In genomic region chr20:8127553-8128255, GRCh38 we compare ENCODE assay signal across 1 cellular context.
TF ChIP-seq lines count a peak whose summit lies in the region.

No MANE protein-coding gene starts in this region.

TF ChIP-seq in GM12878, 131 proteins besides CTCF, POLR2A, EP300 and RAD21 (continued from another document and continues in another):
- TF ChIP-seq PAX5 (IDR thresholded peaks at IDR 0.05; ENCODE audit: borderline replicate concordance, low read depth, low read length) (peak; percentile 72; the same call in 1 of the 2 replicates), EED (IDR thresholded peaks at IDR 0.05; ENCODE audit: low read depth) (peak; percentile 69), SKIL (IDR thresholded peaks at IDR 0.05; ENCODE audit: low read depth, poor library complexity, severe bottlenecking) (peak; percentile 63), TARDBP (IDR thresholded peaks at IDR 0.05; ENCODE audit: borderline replicate concordance) (no peak), SRF (IDR thresholded peaks at IDR 0.05; ENCODE audit: low read depth in 2 of 2, low read length in 2 of 2) (no peak), TCF12 (IDR thresholded peaks at IDR 0.05; ENCODE audit: low read depth, low read length) (no peak), MXI1 (IDR thresholded peaks at IDR 0.05; ENCODE audit: low read depth, low read length) (no peak), IRF3 (IDR thresholded peaks at IDR 0.05) (no peak), WRNIP1 (IDR thresholded peaks at IDR 0.05; ENCODE audit: borderline replicate concordance, low read depth, low read length) (no peak), LARP7 (IDR thresholded peaks at IDR 0.05) (no peak), BRCA1 (IDR thresholded peaks at IDR 0.05; ENCODE audit: low read depth, low read length) (no peak), CBX3 (IDR thresholded peaks at IDR 0.05; ENCODE audit: borderline replicate concordance, low read depth) (no peak), USF2 (IDR thresholded peaks at IDR 0.05; ENCODE audit: borderline replicate concordance, low read depth, low read length) (no peak), BCLAF1 (IDR thresholded peaks at IDR 0.05) (no peak), ASH2L (IDR thresholded peaks at IDR 0.05; ENCODE audit: borderline replicate concordance, low read depth) (no peak), RBBP5 (conservative IDR thresholded peaks at IDR 0.05) (no peak), STAT3 (IDR thresholded peaks at IDR 0.05; ENCODE audit: low read depth, low read length) (no peak), CBFB (IDR thresholded peaks at IDR 0.05; ENCODE audit: low read depth) (peak; percentile 78), RUNX3 (IDR thresholded peaks at IDR 0.05; ENCODE audit: low read length) (peak; percentile 98), PAX8 (IDR thresholded peaks at IDR 0.05) (no peak), ETV6 (conservative IDR thresholded peaks at IDR 0.05 in 1 of 2, IDR thresholded peaks at IDR 0.05 in 1 of 2; ENCODE audit: borderline replicate concordance in 1 of 2, low read depth in 1 of 2) (0 out of 4 replicates have a peak, but pooled peaks of 1 of the 2 experiments have one; percentile 19), RELA (IDR thresholded peaks at IDR 0.05; ENCODE audit: borderline replicate concordance, partially characterized antibody) (no peak), STAT1 (conservative IDR thresholded peaks at IDR 0.05) (no peak), MEF2B (IDR thresholded peaks at IDR 0.05; ENCODE audit: partially characterized antibody, poor library complexity, severe bottlenecking) (peak; percentile 74), SMAD5 (IDR thresholded peaks at IDR 0.05; ENCODE audit: low read depth) (no peak), CBX5 (IDR thresholded peaks at IDR 0.05; ENCODE audit: low read depth) (no peak), TCF3 (IDR thresholded peaks at IDR 0.05; ENCODE audit: borderline replicate concordance, insufficient read depth, low read depth, low read length) (no peak), GATAD2B (conservative IDR thresholded peaks at IDR 0.05; ENCODE audit: low read depth) (no peak), SUPT20H (IDR thresholded peaks at IDR 0.05; ENCODE audit: borderline replicate concordance, control insufficient read depth, low read depth, low read length) (no peak), NFXL1 (IDR thresholded peaks at IDR 0.05; ENCODE audit: borderline replicate concordance) (no peak), SMC3 (IDR thresholded peaks at IDR 0.05; ENCODE audit: borderline replicate concordance, low read length) (no peak), ZBTB4 (CRISPR knock-in tag; IDR thresholded peaks at IDR 0.05) (no peak), ZNF592 (IDR thresholded peaks at IDR 0.05) (no peak), ZBTB11 (CRISPR knock-in tag; IDR thresholded peaks at IDR 0.05) (no peak), MEF2A (IDR thresholded peaks at IDR 0.05; ENCODE audit: insufficient read depth, low read depth, low read length) (peak; percentile 92), RB1 (IDR thresholded peaks at IDR 0.05; ENCODE audit: borderline replicate concordance) (no peak), ZNF274 (IDR thresholded peaks at IDR 0.05; ENCODE audit: insufficient read depth, insufficient read length) (no peak), SIN3A (IDR thresholded peaks at IDR 0.05; ENCODE audit: low read depth, low read length) (no peak), RAD51 (IDR thresholded peaks at IDR 0.05) (no peak), E2F8 (IDR thresholded peaks at IDR 0.05; ENCODE audit: low read depth, partially characterized antibody) (no peak), ZNF217 (IDR thresholded peaks at IDR 0.05) (peak; percentile 72; the same call in 1 of the 2 replicates), MTA2 (IDR thresholded peaks at IDR 0.05; ENCODE audit: low read depth) (peak; percentile 64; the same call in 1 of the 2 replicates), NR2F1 (conservative IDR thresholded peaks at IDR 0.05) (no peak)
